ENCODE assay signal across 1 cellular context in the genomic region with DNA sequence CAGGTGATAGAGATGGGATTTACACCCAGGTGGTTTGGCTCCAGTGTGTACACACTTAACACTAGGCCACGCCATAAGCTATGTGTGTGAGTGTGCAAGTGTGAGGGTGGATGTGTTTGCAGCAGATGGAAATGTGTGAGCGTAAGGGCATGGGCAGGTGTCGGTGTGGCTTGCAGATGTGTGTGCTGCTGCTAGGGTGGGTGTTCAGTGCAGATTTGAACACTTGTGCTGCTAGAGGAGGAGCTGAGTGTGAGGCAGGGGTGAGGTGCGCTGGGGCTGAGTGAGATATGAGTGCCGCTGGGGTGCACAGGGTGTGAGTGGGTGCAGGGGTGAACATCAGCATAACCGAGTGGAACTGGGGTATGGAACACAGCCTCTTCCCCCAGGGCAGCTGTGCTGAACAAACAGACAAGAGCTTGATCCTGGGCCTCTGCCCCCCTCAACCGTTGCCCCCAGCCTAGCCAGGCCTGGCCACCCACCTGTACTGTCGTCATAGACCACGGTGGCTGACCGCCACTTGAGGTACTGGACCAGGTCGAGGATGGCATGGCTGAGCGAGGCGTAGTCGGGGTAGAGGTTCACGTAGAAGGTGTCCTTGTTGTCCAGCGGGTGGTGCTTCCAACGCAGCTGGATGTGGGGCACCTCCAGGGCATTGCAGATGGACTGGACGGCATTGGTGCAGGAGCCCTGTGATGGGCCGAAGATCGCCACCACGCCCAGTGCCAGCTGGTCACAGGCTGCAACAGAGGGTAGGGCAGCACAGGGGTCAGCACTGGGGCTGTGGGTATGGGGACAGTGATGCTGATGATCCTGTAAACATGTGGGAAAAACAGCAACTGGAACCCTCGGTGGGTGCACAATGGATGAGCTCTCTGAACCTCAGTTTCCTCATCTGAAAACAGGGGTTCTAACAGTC.
TF ChIP-seq lines count a peak whose summit lies in the region.

No MANE protein-coding gene starts in this region.

TF ChIP-seq in IMR-90, 13 proteins besides CTCF, POLR2A, EP300 and RAD21 (continued from another document):
- TF ChIP-seq, protein P1, sequence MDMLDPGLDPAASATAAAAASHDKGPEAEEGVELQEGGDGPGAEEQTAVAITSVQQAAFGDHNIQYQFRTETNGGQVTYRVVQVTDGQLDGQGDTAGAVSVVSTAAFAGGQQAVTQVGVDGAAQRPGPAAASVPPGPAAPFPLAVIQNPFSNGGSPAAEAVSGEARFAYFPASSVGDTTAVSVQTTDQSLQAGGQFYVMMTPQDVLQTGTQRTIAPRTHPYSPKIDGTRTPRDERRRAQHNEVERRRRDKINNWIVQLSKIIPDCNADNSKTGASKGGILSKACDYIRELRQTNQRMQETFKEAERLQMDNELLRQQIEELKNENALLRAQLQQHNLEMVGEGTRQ (IDR thresholded peaks at IDR 0.05; ENCODE audit: low read depth, low read length), result no peak
- TF ChIP-seq RCOR1 (IDR thresholded peaks at IDR 0.05; ENCODE audit: insufficient replicate concordance, low read length) (no peak), BHLHE40 (IDR thresholded peaks at IDR 0.05; ENCODE audit: low read depth, low read length) (no peak), FOS (IDR thresholded peaks at IDR 0.05; ENCODE audit: low read depth, low read length) (no peak), NFE2L2 (IDR thresholded peaks at IDR 0.05; ENCODE audit: low read depth, low read length) (no peak)
